In genomic region chr5:78025540-78025939, GRCh38 we compare ENCODE assay signal across 19 cellular contexts.
"Had no signal": no experiment of that assay in that cellular context is flagged by ENCODE, and none has a peak within 500 bp of the region (broad histone marks: within the 10 kb centered on the region; RNA-seq: fewer than 3 reads in every experiment).

No MANE protein-coding gene starts in this region.

- H3K9ac ChIP-seq: neural progenitor cell had no signal

- H3K27ac ChIP-seq: ascending aorta, hepatocyte, neural progenitor cell, prostate gland, right atrium auricular region, WERI-Rb-1 had no signal

- H3K27me3 ChIP-seq: ascending aorta, hepatocyte, neural progenitor cell, right atrium auricular region had no signal

- H3K27ac Mint-ChIP-seq: activated naive CD4-positive, alpha-beta T cell treated with anti-CD3 and anti-CD28 coated beads, Interleukin-2, amount 50 U/mL, for 24 hours; dendritic cell treated with granulocyte-macrophage colony-stimulating factor and Interleukin-4, amounts not matched to agents 40 ng/mL and 50 ng/mL, for 4 days; memory B cell; neural progenitor cell; stimulated activated effector memory CD8-positive, alpha-beta T cell treated with anti-CD3 and anti-CD28 coated beads, Interleukin-12 subunit alpha, Interleukin-12 subunit beta, amount 100 ng/mL, for 72 hours; T-helper 1 cell treated with Interleukin-12 subunit alpha and Interleukin-12 subunit beta and Interleukin-4 antibody, amounts not matched to agents 30 μg/mL and 1 μg/mL, for 36 hours had no signal

- H3K27me3 Mint-ChIP-seq: activated naive CD4-positive, alpha-beta T cell treated with anti-CD3 and anti-CD28 coated beads, Interleukin-2, amount 50 U/mL, for 24 hours; dendritic cell treated with granulocyte-macrophage colony-stimulating factor and Interleukin-4, amounts not matched to agents 40 ng/mL and 50 ng/mL, for 4 days; memory B cell; naive B cell had no signal

- H2AFZ ChIP-seq: hepatocyte, neural progenitor cell had no signal

- H3K4me1 Mint-ChIP-seq: activated naive CD4-positive, alpha-beta T cell treated with anti-CD3 and anti-CD28 coated beads, Interleukin-2, amount 50 U/mL, for 24 hours; memory B cell; neural progenitor cell had no signal

- H3K4me3 ChIP-seq: ascending aorta, hepatocyte, mucosa of descending colon, neural progenitor cell, prostate gland, right atrium auricular region had no signal

- ATAC-seq: left ventricle myocardium superior; mucosa of descending colon; stimulated activated effector memory CD8-positive, alpha-beta T cell treated with anti-CD3 and anti-CD28 coated beads, Interleukin-12 subunit alpha, Interleukin-12 subunit beta, amount 100 ng/mL, for 72 hours had no signal

- H3K79me2 ChIP-seq: hepatocyte had no signal

- H3K4me2 ChIP-seq: hepatocyte, neural progenitor cell had no signal

- H3K4me3 Mint-ChIP-seq: activated naive CD4-positive, alpha-beta T cell treated with anti-CD3 and anti-CD28 coated beads, Interleukin-2, amount 50 U/mL, for 24 hours; dendritic cell treated with granulocyte-macrophage colony-stimulating factor and Interleukin-4, amounts not matched to agents 40 ng/mL and 50 ng/mL, for 4 days; memory B cell; naive B cell; neural progenitor cell; stimulated activated effector memory CD8-positive, alpha-beta T cell treated with anti-CD3 and anti-CD28 coated beads, Interleukin-12 subunit alpha, Interleukin-12 subunit beta, amount 100 ng/mL, for 72 hours; T-helper 1 cell treated with Interleukin-12 subunit alpha and Interleukin-12 subunit beta and Interleukin-4 antibody, amounts not matched to agents 30 μg/mL and 1 μg/mL, for 36 hours had no signal

- DNase-seq: activated CD4-positive, alpha-beta T cell treated with anti-CD3 and anti-CD28 coated beads, Interleukin-2, amount 50 U/mL, for 4 hours; activated gamma-delta T cell; effector CD8-positive, alpha-beta T cell; foreskin fibroblast; left ventricle myocardium superior; mucosa of descending colon; naive B cell; stimulated activated CD4-positive, alpha-beta T cell treated with anti-CD3 and anti-CD28 coated beads, Interleukin-4, amount 100 ng/mL, for 1 hour; WERI-Rb-1 had no signal

- H3K9me3 Mint-ChIP-seq: activated naive CD4-positive, alpha-beta T cell treated with anti-CD3 and anti-CD28 coated beads, Interleukin-2, amount 50 U/mL, for 24 hours; dendritic cell treated with granulocyte-macrophage colony-stimulating factor and Interleukin-4, amounts not matched to agents 40 ng/mL and 50 ng/mL, for 4 days; memory B cell; naive B cell; neural progenitor cell; stimulated activated effector memory CD8-positive, alpha-beta T cell treated with anti-CD3 and anti-CD28 coated beads, Interleukin-12 subunit alpha, Interleukin-12 subunit beta, amount 100 ng/mL, for 72 hours; T-helper 1 cell treated with Interleukin-12 subunit alpha and Interleukin-12 subunit beta and Interleukin-4 antibody, amounts not matched to agents 30 μg/mL and 1 μg/mL, for 36 hours had no signal

- H3K4me1 ChIP-seq: ascending aorta, neural progenitor cell, prostate gland, right atrium auricular region had no signal

- H3K9me3 ChIP-seq: ascending aorta, mucosa of descending colon, prostate gland, right atrium auricular region had no signal
